Comparison of ENCODE assay signal across 8 cellular contexts in the genomic region with DNA sequence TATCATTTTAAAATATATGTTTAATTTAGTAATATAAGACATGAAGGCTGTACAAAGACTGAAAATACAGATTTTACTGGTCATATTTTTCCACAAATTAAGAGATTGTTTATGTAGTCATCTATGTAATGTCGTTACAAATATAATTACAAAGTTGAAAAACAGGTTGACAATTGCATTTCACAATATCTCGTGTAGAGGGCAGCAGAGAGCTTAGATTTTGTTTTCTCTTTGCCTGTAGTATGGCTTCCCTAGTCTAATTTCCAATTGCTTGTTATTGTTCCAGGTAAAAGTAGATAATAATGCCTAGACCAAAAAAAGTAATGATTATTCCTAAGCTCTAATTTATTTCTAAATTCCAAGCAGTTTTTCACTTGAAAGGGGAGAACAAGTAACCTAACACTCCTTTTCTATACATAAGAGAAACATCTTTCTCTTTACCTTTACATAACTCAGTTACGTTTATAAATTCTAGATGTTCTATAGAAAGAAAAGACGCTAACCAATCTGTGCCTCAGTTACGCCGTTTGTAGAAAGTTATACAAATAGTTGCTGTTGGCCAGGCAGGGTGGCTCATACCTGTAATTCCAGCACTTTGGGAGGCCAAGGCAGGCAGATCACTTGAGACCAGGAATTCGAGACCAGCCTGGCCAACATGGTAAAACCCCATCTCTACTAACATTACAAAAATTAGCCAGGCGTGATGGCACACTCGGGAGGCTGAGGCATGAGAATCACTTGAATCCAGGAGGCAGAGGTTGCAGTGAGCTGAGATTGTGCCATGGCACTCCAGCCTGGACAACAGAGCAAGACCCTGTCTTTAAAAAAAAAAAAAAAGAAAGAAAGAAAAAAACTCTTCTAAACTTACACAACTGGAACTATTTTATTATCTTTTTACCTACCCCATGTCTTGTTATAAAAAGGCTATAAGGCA. TPM values are rescaled to one million over a fixed set of nuclear protein-coding genes. Genes with fewer than 3 reads are reported as not detected.
DNase-seq lines count a peak whose midpoint lies in the region; ATAC-seq and TF ChIP-seq lines count a peak whose summit lies in the region.

No MANE protein-coding gene starts in this region.

- H3K36me3 ChIP-seq in smooth muscle cell (ENCODE audit: low read depth), result no peaks in the 10 kb centered on the region

- H3K9ac ChIP-seq in smooth muscle cell (ENCODE audit: low read depth), result no peak overlapping the region

- H3K27me3 ChIP-seq in smooth muscle cell (ENCODE audit: low read depth), result no peaks in the 10 kb centered on the region

- peak; percentile 84 for TF ChIP-seq CTCF in smooth muscle cell (IDR thresholded peaks at IDR 0.05; ENCODE audit: borderline replicate concordance, insufficient read depth, poor library complexity, severe bottlenecking)

- no peak overlapping the region for H3K27ac ChIP-seq in smooth muscle cell (ENCODE audit: low read depth)

- H3F3A ChIP-seq in smooth muscle cell (ENCODE audit: low read depth), result peaks cover 6% of the 10 kb centered on the region

- 71% methylated on average over 9 of the region's 9 CpGs for WGBS in smooth muscle cell (ENCODE audit: low lambda C conversion rate)

- DNase-seq in A172 (ENCODE audit: low spot score) (peak; percentile 58), DMS53 (lab: John Stamatoyannopoulos, UW) (peak; percentile 78), NCI-H1694 treated with DMSO at 0.1 percent for 48 hours (lab: John Stamatoyannopoulos, UW) (peak; percentile 35), glomerular visceral epithelial cell (ENCODE audit: extremely low spot score) (peak; percentile 48), smooth muscle cell (lab: John Stamatoyannopoulos, UW; ENCODE audit: unreplicated experiment) (no peak)
- peak; percentile 8 for DNase-seq in activated CD4-positive, alpha-beta T cell treated with anti-CD3 and anti-CD28 coated beads, Interleukin-2, amount 50 U/mL, for 1 hour

- H3K9me3 ChIP-seq in smooth muscle cell (replicated peaks; ENCODE audit: low read depth), result no peaks in the 10 kb centered on the region

- peaks cover 23% of the 10 kb centered on the region for H3K79me2 ChIP-seq in smooth muscle cell (ENCODE audit: low read depth)

- H2AFZ ChIP-seq in smooth muscle cell (ENCODE audit: low read depth), result no peak overlapping the region

- TF ChIP-seq POLR2A in GM18505 (IDR thresholded peaks at IDR 0.05; ENCODE audit: borderline replicate concordance, extremely low read depth, insufficient read depth, insufficient read length), result no peak

- H3K4me1 ChIP-seq in smooth muscle cell (ENCODE audit: low read depth), result peaks cover 17% of the 10 kb centered on the region

- ATAC-seq in GM18505 (IDR thresholded peaks at IDR 0.05; ENCODE audit: unreplicated experiment) (no peak), GM21717 (IDR thresholded peaks at IDR 0.05; ENCODE audit: unreplicated experiment) (no peak)

- peaks cover 8% of the 10 kb centered on the region for H4K20me1 ChIP-seq in smooth muscle cell (ENCODE audit: low read depth)

- H3K4me3 ChIP-seq in smooth muscle cell, result no peak overlapping the region

- H3K4me2 ChIP-seq in smooth muscle cell, result no peak overlapping the region

RNA-seq across cellular contexts. Expression of a gene that starts 30.0 kb away (rescaled TPM):
- total RNA-seq in A172 (2014; rRNA removed; shearing (Covaris generic)), result 40.8 and 52.1 TPM in 2 replicates
- total RNA-seq in smooth muscle cell, result 123 and 131 TPM in 2 replicates
- 49.5 and 83.1 TPM in 2 replicates for polyA plus RNA-seq in smooth muscle cell

RNA-seq across cellular contexts. Expression of a gene that starts 37.7 kb away (rescaled TPM):
- total RNA-seq in A172 (2014; rRNA removed; shearing (Covaris generic)), result not detected in 2 replicates
- total RNA-seq in smooth muscle cell, result not detected in 2 replicates
- polyA plus RNA-seq in smooth muscle cell, result not detected in 2 replicates

RNA-seq across cellular contexts. Expression of a gene that starts 57.0 kb away (rescaled TPM):
- not detected in 2 replicates for total RNA-seq in A172 (2014; rRNA removed; shearing (Covaris generic))
- total RNA-seq in smooth muscle cell, result 15.1 and 24.3 TPM in 2 replicates
- 16.5 and 18.1 TPM in 2 replicates for polyA plus RNA-seq in smooth muscle cell

Comparison
In these comparisons a context has a peak if more than half of its experiments do, and no peak if none do; other contexts are left out.
1. RNA of a gene that starts 57.0 kb away (total RNA-seq): 15.1 to 24.3 TPM in smooth muscle cell; not detected in A172; every median in the first group is over 10 times any median in the second.